21 cellular contexts compared by ENCODE assay signal in the genomic region with DNA sequence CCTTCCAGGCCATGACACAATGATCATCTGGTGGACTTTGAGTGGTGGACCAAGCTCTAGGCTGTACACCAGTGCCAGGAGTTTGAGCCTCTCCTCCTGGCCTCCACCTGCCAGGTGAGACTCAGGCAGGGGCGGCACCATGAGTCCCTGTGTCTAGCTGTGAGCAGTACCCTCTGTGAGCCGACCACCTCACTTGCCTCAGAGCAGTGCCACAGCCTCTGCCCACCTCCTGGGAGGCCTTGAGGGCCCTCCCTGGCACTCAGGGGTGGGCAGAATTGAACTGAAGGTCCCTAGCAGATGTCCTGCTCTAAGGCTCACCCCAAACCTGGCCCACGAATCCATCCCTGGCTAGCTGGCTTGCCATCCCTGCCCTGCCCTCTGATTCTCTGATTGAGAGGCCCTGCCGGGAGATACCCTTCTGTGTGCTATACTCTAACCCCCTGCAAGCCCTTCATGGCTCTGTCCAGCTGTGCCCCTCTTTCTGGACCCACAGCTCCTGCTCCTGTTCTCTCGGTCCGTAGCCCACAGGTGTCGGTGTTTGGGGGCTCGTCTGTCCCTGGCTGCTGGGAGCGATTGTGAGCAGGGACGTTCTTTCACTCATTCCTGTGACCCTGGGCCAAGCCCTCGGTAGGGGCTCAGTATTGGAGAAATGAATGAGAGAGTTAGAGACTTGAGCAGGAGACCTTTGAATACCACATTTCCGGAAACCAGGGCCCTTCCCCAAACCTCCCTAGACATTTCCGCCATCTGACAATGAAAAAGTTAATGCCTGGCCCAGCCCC.
"Had no signal": no experiment of that assay in that cellular context is flagged by ENCODE, and none has a peak within 500 bp of the region (broad histone marks: within the 10 kb centered on the region; RNA-seq: fewer than 3 reads in every experiment).

No MANE protein-coding gene starts in this region.

- DNase-seq: activated B cell treated with CpG ODN at 0.5 μM for 24 hours; activated CD4-positive, alpha-beta T cell treated with anti-CD3 and anti-CD28 coated beads for 36 hours; activated CD4-positive, alpha-beta T cell treated with anti-CD3 and anti-CD28 coated beads, Interleukin-2, amount 50 U/mL, for 4 hours; activated naive CD4-positive, alpha-beta T cell treated with anti-CD3 and anti-CD28 coated beads for 36 hours; activated naive CD8-positive, alpha-beta T cell treated with anti-CD3 and anti-CD28 coated beads, Interleukin-2, amount 10 ng/mL, durations not matched to agents 7 days and 5 days; activated T-cell treated with anti-CD3 and anti-CD28 coated beads, Interleukin-2, amount 50 U/mL, for 24 hours; amygdala; effector CD4-positive, alpha-beta T cell; foreskin keratinocyte; left lung; naive thymus-derived CD8-positive, alpha-beta T cell; right lobe of liver; stimulated activated CD4-positive, alpha-beta T cell treated with anti-CD3 and anti-CD28 coated beads, Interleukin-2, amount 100 ng/mL, for 24 hours; stimulated activated naive B cell treated with anti-CD40 and anti-IgM and Interleukin-4, amounts not matched to agents 10 μg/mL and 1 μg/mL and 100 μg/mL, for 72 hours; SW 1271; T-helper 17 cell had no signal

- ATAC-seq: activated CD4-positive, alpha-beta T cell treated with anti-CD3 and anti-CD28 coated beads for 36 hours; foreskin keratinocyte; left lung; naive thymus-derived CD8-positive, alpha-beta T cell; stimulated activated naive B cell treated with anti-CD40 and anti-IgM and Interleukin-4, amounts not matched to agents 10 μg/mL and 1 μg/mL and 100 μg/mL, for 72 hours; T-helper 17 cell had no signal

- H3K4me1 ChIP-seq: foreskin keratinocyte, left lung, parathyroid adenoma, right lobe of liver had no signal

- H2AFZ ChIP-seq: parathyroid adenoma had no signal

- H3K27me3 ChIP-seq: left lung, right lobe of liver had no signal

- H3K4me1 Mint-ChIP-seq: activated B cell treated with CpG ODN at 0.5 μM for 24 hours; activated CD4-positive, alpha-beta T cell treated with anti-CD3 and anti-CD28 coated beads for 36 hours; activated naive CD8-positive, alpha-beta T cell treated with anti-CD3 and anti-CD28 coated beads, Interleukin-2, amount 10 ng/mL, durations not matched to agents 7 days and 5 days; mesothelial cell of epicardium; naive thymus-derived CD8-positive, alpha-beta T cell; stimulated activated naive B cell treated with anti-CD40 and anti-IgM and Interleukin-4, amounts not matched to agents 10 μg/mL and 1 μg/mL and 100 μg/mL, for 72 hours; T-helper 17 cell had no signal

- H3K27me3 Mint-ChIP-seq: activated B cell treated with CpG ODN at 0.5 μM for 24 hours had no signal

- H3K4me3 Mint-ChIP-seq: activated B cell treated with CpG ODN at 0.5 μM for 24 hours; activated CD4-positive, alpha-beta T cell treated with anti-CD3 and anti-CD28 coated beads for 36 hours; activated naive CD4-positive, alpha-beta T cell treated with anti-CD3 and anti-CD28 coated beads for 36 hours; activated naive CD8-positive, alpha-beta T cell treated with anti-CD3 and anti-CD28 coated beads, Interleukin-2, amount 10 ng/mL, durations not matched to agents 7 days and 5 days; activated T-cell treated with anti-CD3 and anti-CD28 coated beads, Interleukin-2, amount 50 U/mL, for 24 hours; dendritic cell treated with granulocyte-macrophage colony-stimulating factor and Interleukin-4, amounts not matched to agents 40 ng/mL and 50 ng/mL, for 4 days; mesothelial cell of epicardium; naive thymus-derived CD8-positive, alpha-beta T cell; stimulated activated naive B cell treated with anti-CD40 and anti-IgM and Interleukin-4, amounts not matched to agents 10 μg/mL and 1 μg/mL and 100 μg/mL, for 72 hours; T-helper 17 cell had no signal

- H3K27ac ChIP-seq: foreskin keratinocyte, left lung, parathyroid adenoma, right lobe of liver, SK-N-MC, skin epidermis had no signal

- H3K79me2 ChIP-seq: parathyroid adenoma had no signal

- H3K27ac Mint-ChIP-seq: activated B cell treated with CpG ODN at 0.5 μM for 24 hours; activated CD4-positive, alpha-beta T cell treated with anti-CD3 and anti-CD28 coated beads for 36 hours; activated naive CD4-positive, alpha-beta T cell treated with anti-CD3 and anti-CD28 coated beads for 36 hours; activated naive CD8-positive, alpha-beta T cell treated with anti-CD3 and anti-CD28 coated beads, Interleukin-2, amount 10 ng/mL, durations not matched to agents 7 days and 5 days; activated T-cell treated with anti-CD3 and anti-CD28 coated beads, Interleukin-2, amount 50 U/mL, for 24 hours; dendritic cell treated with granulocyte-macrophage colony-stimulating factor and Interleukin-4, amounts not matched to agents 40 ng/mL and 50 ng/mL, for 4 days; mesothelial cell of epicardium; naive thymus-derived CD8-positive, alpha-beta T cell; stimulated activated naive B cell treated with anti-CD40 and anti-IgM and Interleukin-4, amounts not matched to agents 10 μg/mL and 1 μg/mL and 100 μg/mL, for 72 hours; T-helper 17 cell had no signal

- H3K9me3 ChIP-seq: right lobe of liver had no signal

- H3K36me3 ChIP-seq: left lung, right lobe of liver had no signal

- H3K36me3 Mint-ChIP-seq: activated naive CD8-positive, alpha-beta T cell treated with anti-CD3 and anti-CD28 coated beads, Interleukin-2, amount 10 ng/mL, durations not matched to agents 7 days and 5 days; mesothelial cell of epicardium; naive thymus-derived CD8-positive, alpha-beta T cell; stimulated activated naive B cell treated with anti-CD40 and anti-IgM and Interleukin-4, amounts not matched to agents 10 μg/mL and 1 μg/mL and 100 μg/mL, for 72 hours had no signal

- H3K4me3 ChIP-seq: left lung, right lobe of liver, SK-N-MC, skin epidermis had no signal

- H3K9me3 Mint-ChIP-seq: activated B cell treated with CpG ODN at 0.5 μM for 24 hours; activated T-cell treated with anti-CD3 and anti-CD28 coated beads, Interleukin-2, amount 50 U/mL, for 24 hours; dendritic cell treated with granulocyte-macrophage colony-stimulating factor and Interleukin-4, amounts not matched to agents 40 ng/mL and 50 ng/mL, for 4 days had no signal

- H3K9ac ChIP-seq: parathyroid adenoma had no signal
